8 cellular contexts compared by ENCODE assay signal in the genomic region with DNA sequence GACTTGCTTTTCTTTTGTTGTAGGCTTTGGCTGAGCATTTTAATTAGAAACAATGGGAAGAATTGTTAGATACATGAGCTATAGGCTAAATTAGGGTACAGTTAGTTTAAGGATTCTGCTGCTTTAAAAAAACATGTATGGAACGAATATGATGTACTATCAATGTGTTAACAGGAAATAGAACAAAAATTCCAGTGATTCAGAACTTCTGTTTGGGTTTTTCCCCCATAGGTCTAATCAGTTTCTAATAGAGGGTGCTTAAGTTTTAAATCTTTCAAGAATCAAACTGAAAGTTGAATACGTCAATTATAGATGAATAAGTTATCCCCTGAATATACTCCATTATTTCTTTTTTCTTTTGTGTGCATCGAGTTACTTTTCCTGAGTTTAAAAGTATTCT. TPM values are rescaled to one million over a fixed set of nuclear protein-coding genes. Genes with fewer than 3 reads are reported as not detected.
DNase-seq lines count a peak whose midpoint lies in the region; TF ChIP-seq lines count a peak whose summit lies in the region.

No MANE protein-coding gene starts in this region.

- H3K36me3 Mint-ChIP-seq in CD4-positive, alpha-beta memory T cell = peaks cover 0 to 18% of the 10 kb centered on the region in 2 donors
- H3K36me3 Mint-ChIP-seq in endothelial cell (ENCODE audit: low read depth, unreplicated experiment) = peaks cover 8% of the 10 kb centered on the region

- TF ChIP-seq POLR2A in ovary (IDR thresholded peaks at IDR 0.05) = no peak

- no peaks in the 10 kb centered on the region for H3K27me3 Mint-ChIP-seq in CD4-positive, alpha-beta memory T cell
- peaks cover 1% of the 10 kb centered on the region for H3K27me3 Mint-ChIP-seq in endothelial cell (ENCODE audit: unreplicated experiment)

- peak overlapping the region; percentile 90 to 97 (median 95) for H3K27ac Mint-ChIP-seq in CD4-positive, alpha-beta memory T cell
- H3K27ac Mint-ChIP-seq in endothelial cell (ENCODE audit: unreplicated experiment) = peak overlapping the region; percentile 87

- TF ChIP-seq CTCF in endothelial cell (IDR thresholded peaks at IDR 0.05; ENCODE audit: unreplicated experiment) (no peak), ovary (IDR thresholded peaks at IDR 0.05) (no peak)

- H3K9me3 Mint-ChIP-seq in CD4-positive, alpha-beta memory T cell = no peaks in the 10 kb centered on the region
- H3K9me3 Mint-ChIP-seq in endothelial cell (ENCODE audit: unreplicated experiment) = no peaks in the 10 kb centered on the region

- peaks cover 56% of the 10 kb centered on the region for H3K4me1 ChIP-seq in CD4-positive, alpha-beta memory T cell (ENCODE audit: insufficient read depth, low read length)
- peaks cover 4% of the 10 kb centered on the region for H3K4me1 ChIP-seq in ovary (ENCODE audit: insufficient read depth)

- peak overlapping the region; percentile 74 for H3K27ac ChIP-seq in CD4-positive, alpha-beta memory T cell (ENCODE audit: low read depth, low read length)
- peak overlapping the region in 1 of 2 donors; percentile 84 for H3K27ac ChIP-seq in ovary

- intact Hi-C loops in CD4-positive, alpha-beta memory T cell (cut with micrococcal nuclease) = loop anchor here (2.0 to 10.0 kb wide), 7 partner anchors 45 to 225 kb away; partner anchors contain the start of gene PPIL4
- intact Hi-C loops in ovary (cut with DNase I) = loop anchor here in 1 of 4 donors (10.0 kb wide), 1 partner anchor 235 kb away; no protein-coding TSS in a partner anchor
- intact Hi-C loops in posterior vena cava (cut with DNase I) = no loop called here

- H3K4me1 Mint-ChIP-seq in CD4-positive, alpha-beta memory T cell = peaks cover 31 to 60% (median 44%) of the 10 kb centered on the region in 4 donors
- H3K4me1 Mint-ChIP-seq in endothelial cell (ENCODE audit: unreplicated experiment) = peaks cover 44% of the 10 kb centered on the region

- H3K4me3 ChIP-seq in CD4-positive, alpha-beta memory T cell (ENCODE audit: low read length in 2 of 2) = peak overlapping the region; percentile 79 to 91
- peak overlapping the region; percentile 94 for H3K4me3 ChIP-seq in ovary

- DNase-seq in CD4-positive, alpha-beta memory T cell = peak in 1 of 5 donors; percentile 14
- DNase-seq in OCI-M1 (lab: John Stamatoyannopoulos, UW) (peak; percentile 39), endothelial cell (ENCODE audit: low spot score) (no peak), ovary (no peak), DMS 273 treated with DMSO at 0.1 percent for 48 hours (lab: John Stamatoyannopoulos, UW) (no peak), posterior vena cava (ENCODE audit: low spot score) (no peak), NCI-H345 (lab: John Stamatoyannopoulos, UW) (no peak), occipital lobe (lab: John Stamatoyannopoulos, UW) (no peak)

- no peaks in the 10 kb centered on the region for H3K27me3 ChIP-seq in CD4-positive, alpha-beta memory T cell (ENCODE audit: insufficient read depth, low read length)
- H3K27me3 ChIP-seq in ovary = no peaks in the 10 kb centered on the region

- POLR2A ChIA-PET in CD4-positive, alpha-beta memory T cell (lab: Charles Lee; ENCODE audit: partially characterized antibody) = interaction anchor here (0.9 to 1.9 kb wide), 5 partner anchors 18 to 253 kb away, joined by 3 to 5 read pairs (median 4); no protein-coding TSS in a partner anchor

- peak overlapping the region; percentile 88 to 97 (median 94) for H3K4me3 Mint-ChIP-seq in CD4-positive, alpha-beta memory T cell
- H3K4me3 Mint-ChIP-seq in endothelial cell (ENCODE audit: unreplicated experiment) = peak overlapping the region; percentile 97

- CTCF ChIA-PET in CD4-positive, alpha-beta memory T cell (lab: Charles Lee; ENCODE audit: partially characterized antibody) = interaction anchor here (1.6 to 1.7 kb wide), 2 partner anchors 39 to 112 kb away, joined by 3 to 4 read pairs; no protein-coding TSS in a partner anchor

- 11 to 18% (median 13%) methylated on average over 3 of the region's 3 CpGs for WGBS in ovary, 3 donors

- H3K9me3 ChIP-seq in CD4-positive, alpha-beta memory T cell (ENCODE audit: control insufficient read depth in 1 of 2, low read length in 2 of 2) = no peaks in the 10 kb centered on the region
- no peaks in the 10 kb centered on the region for H3K9me3 ChIP-seq in ovary

- TF ChIP-seq EP300 in ovary (IDR thresholded peaks at IDR 0.05) = no peak

- no peaks in the 10 kb centered on the region for H3K36me3 ChIP-seq in CD4-positive, alpha-beta memory T cell (ENCODE audit: insufficient read depth, low read length)
- H3K36me3 ChIP-seq in ovary = no peaks in the 10 kb centered on the region

RNA-seq across cellular contexts. Expression of gene TAB2, which starts 1.9 kb away (rescaled TPM):
- 100 to 1,000 TPM; 108 to 116 TPM for total RNA-seq in CD4-positive, alpha-beta memory T cell
- 10 to 100 TPM; 27.0 to 28.9 TPM for polyA plus RNA-seq in CD4-positive, alpha-beta memory T cell
- total RNA-seq in endothelial cell (ENCODE audit: unreplicated experiment) = 105 TPM
- 10 to 100 TPM; 47.2 to 75.9 (median 62.6) TPM for total RNA-seq in ovary
- polyA plus RNA-seq in ovary = 10 to 100 TPM; 39.6 to 65.4 TPM
- 10 to 100 TPM; 52.3 to 73.2 TPM for total RNA-seq in posterior vena cava
- total RNA-seq in occipital lobe = 43.4 TPM
